In the genomic region with DNA sequence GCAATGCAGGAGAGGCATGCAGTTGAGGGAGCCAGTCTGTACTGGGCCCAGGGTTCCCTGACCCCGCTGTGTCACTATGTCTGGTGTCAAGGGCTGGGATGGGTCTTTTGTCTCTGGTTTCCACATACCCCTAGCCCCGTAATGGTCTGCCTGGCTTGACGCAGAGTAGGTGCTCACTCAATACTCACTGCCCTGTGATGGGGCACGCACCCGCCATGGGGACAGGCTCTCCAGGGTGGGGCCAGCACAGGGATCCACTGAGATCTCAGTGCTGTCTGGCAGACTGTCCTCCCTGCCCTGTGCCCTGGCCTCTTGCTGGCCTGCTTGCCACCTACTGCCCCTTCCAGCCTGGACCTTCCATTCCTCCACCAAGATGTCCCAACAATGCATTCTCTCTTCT, we compare ENCODE assay signal across 23 cellular contexts.
A peak's percentile ranks its signal among the peaks of the same experiment; 100 is the strongest.
DNase-seq lines count a peak whose midpoint lies in the region; ATAC-seq and TF ChIP-seq lines count a peak whose summit lies in the region.
"Had no signal": no experiment of that assay in that cellular context is flagged by ENCODE, and none has a peak within 500 bp of the region (broad histone marks: within the 10 kb centered on the region; RNA-seq: fewer than 3 reads in every experiment).

No MANE protein-coding gene starts in this region.

- no peaks in the 10 kb centered on the region for H3K4me1 Mint-ChIP-seq in activated CD8-positive, alpha-beta memory T cell treated with anti-CD3 and anti-CD28 coated beads, Interleukin-2, amount 10 ng/mL, durations not matched to agents 7 days and 5 days
- H3K4me1 Mint-ChIP-seq in natural killer cell treated with Interleukin-12 subunit alpha and Interleukin-12 subunit beta and Interleukin-15 and Interleukin-18, amount 100 ng/mL, for 72 hours (ENCODE audit: low read depth in 2 of 2), result no peaks in the 10 kb centered on the region
- H3K4me1 Mint-ChIP-seq in natural killer cell (no peaks in the 10 kb centered on the region), Calu3 (ENCODE audit: low read depth, unreplicated experiment) (no peaks in the 10 kb centered on the region)
- H3K4me1 Mint-ChIP-seq in stimulated activated memory B cell treated with anti-CD40 and anti-IgM and Interleukin-4, amounts not matched to agents 10 μg/mL and 1 μg/mL and 100 μg/mL, for 72 hours, result no peaks in the 10 kb centered on the region
- H3K4me1 Mint-ChIP-seq: B cell; CD4-positive, CD25-positive, alpha-beta regulatory T cell had no signal

- no peak overlapping the region for H2BK12ac ChIP-seq in trophoblast cell (ENCODE audit: low read length)

- no peaks in the 10 kb centered on the region for H3K9me3 Mint-ChIP-seq in activated CD8-positive, alpha-beta memory T cell treated with anti-CD3 and anti-CD28 coated beads, Interleukin-2, amount 10 ng/mL, durations not matched to agents 7 days and 5 days (ENCODE audit: low read depth)
- no peaks in the 10 kb centered on the region for H3K9me3 Mint-ChIP-seq in natural killer cell treated with Interleukin-12 subunit alpha and Interleukin-12 subunit beta and Interleukin-15 and Interleukin-18, amount 100 ng/mL, for 72 hours
- H3K9me3 Mint-ChIP-seq in natural killer cell (no peaks in the 10 kb centered on the region), Calu3 (ENCODE audit: low read depth, unreplicated experiment) (peaks cover 10% of the 10 kb centered on the region)
- peaks cover 16% of the 10 kb centered on the region for H3K9me3 Mint-ChIP-seq in stimulated activated memory B cell treated with anti-CD40 and anti-IgM and Interleukin-4, amounts not matched to agents 10 μg/mL and 1 μg/mL and 100 μg/mL, for 72 hours

- no peak overlapping the region for H2BK5ac ChIP-seq in trophoblast cell (ENCODE audit: low read depth, low read length, poor library complexity)

- no peak overlapping the region for H3K23ac ChIP-seq in trophoblast cell (ENCODE audit: low read length)

- H3K4me2 ChIP-seq in trophoblast cell (ENCODE audit: low read length), result no peak overlapping the region
- H3K4me2 ChIP-seq: BLaER1 had no signal

- H3K27ac Mint-ChIP-seq in activated CD8-positive, alpha-beta memory T cell treated with anti-CD3 and anti-CD28 coated beads, Interleukin-2, amount 10 ng/mL, durations not matched to agents 7 days and 5 days, result no peak overlapping the region
- no peak overlapping the region for H3K27ac Mint-ChIP-seq in natural killer cell treated with Interleukin-12 subunit alpha and Interleukin-12 subunit beta and Interleukin-15 and Interleukin-18, amount 100 ng/mL, for 72 hours
- H3K27ac Mint-ChIP-seq in natural killer cell (no peak overlapping the region), Calu3 (ENCODE audit: unreplicated experiment) (no peak overlapping the region)
- no peak overlapping the region for H3K27ac Mint-ChIP-seq in stimulated activated memory B cell treated with anti-CD40 and anti-IgM and Interleukin-4, amounts not matched to agents 10 μg/mL and 1 μg/mL and 100 μg/mL, for 72 hours
- H3K27ac Mint-ChIP-seq: B cell; CD4-positive, CD25-positive, alpha-beta regulatory T cell; CD8-positive, alpha-beta T cell had no signal

- TF ChIP-seq CTCF in natural killer cell (IDR thresholded peaks at IDR 0.05) (no peak), Calu3 (IDR thresholded peaks at IDR 0.05; ENCODE audit: unreplicated experiment) (no peak)

- H3K79me2 ChIP-seq in trophoblast cell (ENCODE audit: control insufficient read depth, insufficient read depth, low read length, poor library complexity), result no peaks in the 10 kb centered on the region

- DNase-seq in activated CD8-positive, alpha-beta memory T cell treated with anti-CD3 and anti-CD28 coated beads for 24 hours, result peak; percentile 32
- DNase-seq in activated CD8-positive, alpha-beta memory T cell treated with anti-CD3 and anti-CD28 coated beads, Interleukin-2, amount 10 ng/mL, durations not matched to agents 7 days and 5 days, result no peak
- no peak for DNase-seq in natural killer cell treated with Interleukin-12 subunit alpha and Interleukin-12 subunit beta and Interleukin-15 and Interleukin-18, amount 100 ng/mL, for 72 hours (ENCODE audit: low spot score)
- no peak for DNase-seq in natural killer cell
- DNase-seq in trophoblast cell, result no peak
- no peak for DNase-seq in Calu3
- no peak for DNase-seq in NCI-H526 (lab: John Stamatoyannopoulos, UW)
- DNase-seq: Caco-2; CD4-positive, CD25-positive, alpha-beta regulatory T cell; CD8-positive, alpha-beta T cell; DMS 273 treated with DMSO at 0.1 percent for 48 hours; DMS79; EL; GDM1; GM23248; H7; HCEC 1CT had no signal

- CTCF ChIA-PET in activated CD8-positive, alpha-beta memory T cell treated with anti-CD3 and anti-CD28 coated beads, Interleukin-2, amount 10 ng/mL, durations not matched to agents 7 days and 5 days (lab: Charles Lee), result no interaction called here
- CTCF ChIA-PET in Calu3 (lab: Charles Lee), result no interaction called here

- H4K8ac ChIP-seq in trophoblast cell (ENCODE audit: low read depth, low read length), result no peak overlapping the region

- no TSS peak for BruUV-seq in Calu3 (replicated peaks; lab: Mats Ljungman, UMichigan)

- no peak overlapping the region for H2AFZ ChIP-seq in trophoblast cell (ENCODE audit: insufficient read depth, low read length, poor library complexity)
- H2AFZ ChIP-seq: GM23248 had no signal

- H3K36me3 Mint-ChIP-seq in activated CD8-positive, alpha-beta memory T cell treated with anti-CD3 and anti-CD28 coated beads, Interleukin-2, amount 10 ng/mL, durations not matched to agents 7 days and 5 days, result no peaks in the 10 kb centered on the region
- no peaks in the 10 kb centered on the region for H3K36me3 Mint-ChIP-seq in natural killer cell treated with Interleukin-12 subunit alpha and Interleukin-12 subunit beta and Interleukin-15 and Interleukin-18, amount 100 ng/mL, for 72 hours
- no peaks in the 10 kb centered on the region for H3K36me3 Mint-ChIP-seq in natural killer cell
- H3K36me3 Mint-ChIP-seq in stimulated activated memory B cell treated with anti-CD40 and anti-IgM and Interleukin-4, amounts not matched to agents 10 μg/mL and 1 μg/mL and 100 μg/mL, for 72 hours, result no peaks in the 10 kb centered on the region
- no peaks in the 10 kb centered on the region for H3K36me3 Mint-ChIP-seq in Calu3 (ENCODE audit: insufficient read depth, unreplicated experiment)
- H3K36me3 Mint-ChIP-seq: CD4-positive, CD25-positive, alpha-beta regulatory T cell; CD8-positive, alpha-beta T cell had no signal

- peaks cover 16% of the 10 kb centered on the region for H3K9me3 ChIP-seq in trophoblast cell (ENCODE audit: insufficient read depth, low read depth, low read length)
- H3K9me3 ChIP-seq: BLaER1 had no signal

- no peak overlapping the region for H3K18ac ChIP-seq in trophoblast cell (ENCODE audit: low read length)

- H3K4me3 ChIP-seq in trophoblast cell (ENCODE audit: low read depth, low read length), result peak overlapping the region; percentile 10
- H3K4me3 ChIP-seq: BLaER1, GM12878, GM23248 had no signal

- peaks cover 0 to 3% of the 10 kb centered on the region in 2 experiments for H3K4me1 ChIP-seq in trophoblast cell (ENCODE audit: control insufficient read depth in 1 of 2, insufficient read depth in 2 of 2, low read length in 2 of 2)
- H3K4me1 ChIP-seq: BLaER1, Caco-2 had no signal

- no peaks in the 10 kb centered on the region for H3K36me3 ChIP-seq in trophoblast cell (ENCODE audit: control insufficient read depth in 1 of 2, insufficient read depth in 2 of 2, low read length in 2 of 2)
- H3K36me3 ChIP-seq: BLaER1 had no signal

- peaks cover 3% of the 10 kb centered on the region for H3K27me3 Mint-ChIP-seq in activated CD8-positive, alpha-beta memory T cell treated with anti-CD3 and anti-CD28 coated beads, Interleukin-2, amount 10 ng/mL, durations not matched to agents 7 days and 5 days
- H3K27me3 Mint-ChIP-seq in natural killer cell treated with Interleukin-12 subunit alpha and Interleukin-12 subunit beta and Interleukin-15 and Interleukin-18, amount 100 ng/mL, for 72 hours, result peaks cover 6 to 8% of the 10 kb centered on the region in 2 donors
- H3K27me3 Mint-ChIP-seq in natural killer cell (ENCODE audit: low read depth in 2 of 2) (peaks cover 0 to 3% of the 10 kb centered on the region in 2 donors), Calu3 (ENCODE audit: unreplicated experiment) (peaks cover 96% of the 10 kb centered on the region)
- peaks cover 37% of the 10 kb centered on the region for H3K27me3 Mint-ChIP-seq in stimulated activated memory B cell treated with anti-CD40 and anti-IgM and Interleukin-4, amounts not matched to agents 10 μg/mL and 1 μg/mL and 100 μg/mL, for 72 hours
- H3K27me3 Mint-ChIP-seq: CD4-positive, CD25-positive, alpha-beta regulatory T cell had no signal

- no peak overlapping the region for H3K9ac ChIP-seq in trophoblast cell (ENCODE audit: low read length)
- H3K9ac ChIP-seq: BLaER1, GM23248 had no signal

- H3K27me3 ChIP-seq in trophoblast cell (ENCODE audit: insufficient read depth, low read length), result no peaks in the 10 kb centered on the region
- H3K27me3 ChIP-seq: BLaER1 had no signal

- WGBS in trophoblast cell (ENCODE audit: extremely low coverage, insufficient coverage, insufficient read length), result no CpG with 5 or more reads among the region's 5 CpGs

- no peak overlapping the region for H3K27ac ChIP-seq in trophoblast cell (ENCODE audit: low read depth, low read length)
- H3K27ac ChIP-seq: 22Rv1, BLaER1, C4-2B, GM23248 had no signal

- H2AK5ac ChIP-seq in trophoblast cell (ENCODE audit: low read length), result no peak overlapping the region

- H3K4ac ChIP-seq in trophoblast cell (ENCODE audit: low read depth, low read length), result no peak overlapping the region

- intact Hi-C loops in natural killer cell (cut with micrococcal nuclease) (no loop called here), Calu3 (cut with micrococcal nuclease; ENCODE audit: unreplicated experiment) (no loop called here)

- no peak overlapping the region for H4K91ac ChIP-seq in trophoblast cell (ENCODE audit: low read depth, low read length)

- no peak overlapping the region for H2BK120ac ChIP-seq in trophoblast cell (ENCODE audit: insufficient read depth, low read length, poor library complexity)

- no peak overlapping the region for H3K14ac ChIP-seq in trophoblast cell (ENCODE audit: low read length)

- H3K79me1 ChIP-seq in trophoblast cell (ENCODE audit: low read length), result no peaks in the 10 kb centered on the region

- H3K4me3 Mint-ChIP-seq in activated CD8-positive, alpha-beta memory T cell treated with anti-CD3 and anti-CD28 coated beads, Interleukin-2, amount 10 ng/mL, durations not matched to agents 7 days and 5 days, result no peak overlapping the region
- no peak overlapping the region for H3K4me3 Mint-ChIP-seq in natural killer cell treated with Interleukin-12 subunit alpha and Interleukin-12 subunit beta and Interleukin-15 and Interleukin-18, amount 100 ng/mL, for 72 hours
- H3K4me3 Mint-ChIP-seq in natural killer cell (no peak overlapping the region), Calu3 (ENCODE audit: low read depth, unreplicated experiment) (no peak overlapping the region)
- H3K4me3 Mint-ChIP-seq in stimulated activated memory B cell treated with anti-CD40 and anti-IgM and Interleukin-4, amounts not matched to agents 10 μg/mL and 1 μg/mL and 100 μg/mL, for 72 hours, result no peak overlapping the region
- H3K4me3 Mint-ChIP-seq: B cell; CD4-positive, CD25-positive, alpha-beta regulatory T cell; CD8-positive, alpha-beta T cell had no signal

- no peak overlapping the region for H4K12ac ChIP-seq in trophoblast cell (ENCODE audit: low read depth, low read length)

- no peak for ATAC-seq in activated CD8-positive, alpha-beta memory T cell treated with anti-CD3 and anti-CD28 coated beads, Interleukin-2, amount 10 ng/mL, durations not matched to agents 7 days and 5 days
- peak; percentile 31 for ATAC-seq in natural killer cell treated with Interleukin-12 subunit alpha and Interleukin-12 subunit beta and Interleukin-15 and Interleukin-18, amount 100 ng/mL, for 72 hours
- no peak for ATAC-seq in natural killer cell
- ATAC-seq in stimulated activated memory B cell treated with anti-CD40 and anti-IgM and Interleukin-4, amounts not matched to agents 10 μg/mL and 1 μg/mL and 100 μg/mL, for 72 hours, result peak; percentile 17
- ATAC-seq: CD8-positive, alpha-beta T cell; GM12878 had no signal

Comparison
In these comparisons a context has a peak if more than half of its experiments do, and no peak if none do; other contexts are left out.
1. ATAC-seq: peak in natural killer cell treated with Interleukin-12 subunit alpha and Interleukin-12 subunit beta and Interleukin-15 and Interleukin-18, amount 100 ng/mL, for 72 hours (2 of 2) and stimulated activated memory B cell treated with anti-CD40 and anti-IgM and Interleukin-4, amounts not matched to agents 10 μg/mL and 1 μg/mL and 100 μg/mL, for 72 hours (single experiment); none in activated CD8-positive, alpha-beta memory T cell treated with anti-CD3 and anti-CD28 coated beads, Interleukin-2, amount 10 ng/mL, durations not matched to agents 7 days and 5 days (single experiment) and natural killer cell (0 of 3).